1 cellular context compared by ENCODE assay signal in the genomic region with DNA sequence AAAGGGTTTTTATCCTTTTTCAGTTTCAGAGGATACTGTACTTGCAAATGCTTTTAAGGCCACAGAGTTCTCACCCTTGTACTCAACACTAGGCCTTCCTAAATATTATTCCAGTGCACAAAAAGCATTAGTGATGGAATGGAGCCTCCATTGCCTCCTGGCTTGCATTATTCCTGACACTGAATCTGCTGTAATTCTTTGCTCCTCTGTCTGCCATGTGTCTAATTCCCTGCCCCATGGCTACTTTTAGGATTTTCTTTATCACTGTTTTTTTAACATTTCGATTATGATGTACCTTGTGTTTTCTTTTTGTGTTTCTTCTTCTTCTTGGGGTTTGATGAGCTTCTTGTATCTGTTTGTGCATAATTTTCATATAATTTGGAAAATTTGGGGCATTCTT.
TF ChIP-seq lines count a peak whose summit lies in the region.

No MANE protein-coding gene starts in this region.

TF ChIP-seq in HCT116, 20 proteins besides CTCF, POLR2A, EP300 and RAD21 (continued from another document):
- TF ChIP-seq YY1 (IDR thresholded peaks at IDR 0.05; ENCODE audit: extremely low read depth, insufficient replicate concordance, low read depth, low read length) (peak; percentile 29), EGR1 (IDR thresholded peaks at IDR 0.05; ENCODE audit: low read depth) (no peak), SRF (IDR thresholded peaks at IDR 0.05; ENCODE audit: low read depth) (no peak), CBX3 (IDR thresholded peaks at IDR 0.05; ENCODE audit: low read depth) (peak; percentile 87)
